Comparison of ENCODE assay signal across 1 cellular context in genomic region chr6:25715794-25716193, GRCh38.
TF ChIP-seq lines count a peak whose summit lies in the region.

No MANE protein-coding gene starts in this region.

TF ChIP-seq in HepG2, 621 proteins besides CTCF, POLR2A, EP300 and RAD21 (continued from another document and continues in another):
- TF ChIP-seq THAP9 (CRISPR knock-in tag; IDR thresholded peaks at IDR 0.05; ENCODE audit: borderline replicate concordance): no peak
- TF ChIP-seq ATF5 (CRISPR knock-in tag; IDR thresholded peaks at IDR 0.05; ENCODE audit: low read depth): no peak
- TF ChIP-seq ZIK1 (CRISPR knock-in tag; IDR thresholded peaks at IDR 0.05; ENCODE audit: borderline replicate concordance, low read depth): no peak
- no peak for TF ChIP-seq ZNF878 (CRISPR knock-in tag; IDR thresholded peaks at IDR 0.05)
- no peak for TF ChIP-seq ZNF230 (CRISPR knock-in tag; IDR thresholded peaks at IDR 0.05)
- TF ChIP-seq CENPBD1 (CRISPR knock-in tag; IDR thresholded peaks at IDR 0.05; ENCODE audit: borderline replicate concordance, low read depth): no peak
- no peak for TF ChIP-seq ZNF282 (IDR thresholded peaks at IDR 0.05; ENCODE audit: partially characterized antibody)
- no peak for TF ChIP-seq ZFP82 (CRISPR knock-in tag; IDR thresholded peaks at IDR 0.05; ENCODE audit: borderline replicate concordance)
- no peak for TF ChIP-seq ZBED4 (CRISPR knock-in tag; IDR thresholded peaks at IDR 0.05; ENCODE audit: borderline replicate concordance)
- no peak for TF ChIP-seq FOXC1 (CRISPR knock-in tag; IDR thresholded peaks at IDR 0.05; ENCODE audit: borderline replicate concordance)
- no peak for TF ChIP-seq TEAD2 (CRISPR knock-in tag; IDR thresholded peaks at IDR 0.05)
- peak; percentile 21; the same call in 1 of the 2 replicates for TF ChIP-seq ZKSCAN8 (CRISPR knock-in tag; IDR thresholded peaks at IDR 0.05; ENCODE audit: borderline replicate concordance)
- 0 out of 2 replicates have a peak, but pooled peaks have one; percentile 11 for TF ChIP-seq CEBPG (CRISPR knock-in tag; IDR thresholded peaks at IDR 0.05)
- TF ChIP-seq ZNF451 (CRISPR knock-in tag; IDR thresholded peaks at IDR 0.05): no peak
- no peak for TF ChIP-seq GATAD1 (CRISPR knock-in tag; IDR thresholded peaks at IDR 0.05)
- peak; percentile 19; the same call in 1 of the 2 replicates for TF ChIP-seq HDAC1 (CRISPR knock-in tag; IDR thresholded peaks at IDR 0.05)
- no peak for TF ChIP-seq BCL6 (CRISPR knock-in tag; IDR thresholded peaks at IDR 0.05)
- no peak for TF ChIP-seq GLI4 (CRISPR knock-in tag; IDR thresholded peaks at IDR 0.05; ENCODE audit: borderline replicate concordance)
- TF ChIP-seq HBP1 (CRISPR knock-in tag; IDR thresholded peaks at IDR 0.05; ENCODE audit: low read depth): peak; percentile 19; the same call in 1 of the 2 replicates
- peak; percentile 34; the same call in 1 of the 2 replicates for TF ChIP-seq NFE2 (CRISPR knock-in tag; IDR thresholded peaks at IDR 0.05)
- peak; percentile 35; the same call in 1 of the 2 replicates for TF ChIP-seq HNF1B (CRISPR knock-in tag; IDR thresholded peaks at IDR 0.05)
- peak; percentile 59; the same call in 1 of the 2 replicates for TF ChIP-seq ZNF292 (CRISPR knock-in tag; IDR thresholded peaks at IDR 0.05; ENCODE audit: borderline replicate concordance, low read depth)
- TF ChIP-seq FOXA1 (IDR thresholded peaks at IDR 0.05): no peak
- no peak for TF ChIP-seq FOXA1 (CRISPR knock-in tag; IDR thresholded peaks at IDR 0.05)
- TF ChIP-seq IRF2 (CRISPR knock-in tag; IDR thresholded peaks at IDR 0.05): no peak
- TF ChIP-seq ZSCAN5A (CRISPR knock-in tag; IDR thresholded peaks at IDR 0.05; ENCODE audit: borderline replicate concordance): no peak
- TF ChIP-seq BORCS8-MEF2B (CRISPR knock-in tag; IDR thresholded peaks at IDR 0.05): no peak
- no peak for TF ChIP-seq NFIC (IDR thresholded peaks at IDR 0.05; ENCODE audit: low read length)
- no peak for TF ChIP-seq ASH2L (IDR thresholded peaks at IDR 0.05; ENCODE audit: insufficient read length, low read depth, low read length)
- 0 out of 2 replicates have a peak, but pooled peaks have one; percentile 18 for TF ChIP-seq POGZ (CRISPR knock-in tag; IDR thresholded peaks at IDR 0.05)
- TF ChIP-seq MXD4 (CRISPR knock-in tag; IDR thresholded peaks at IDR 0.05): no peak
- TF ChIP-seq ZNF614 (CRISPR knock-in tag; IDR thresholded peaks at IDR 0.05; ENCODE audit: borderline replicate concordance): no peak
- TF ChIP-seq SOX13 (IDR thresholded peaks at IDR 0.05): no peak
- peak in 1 of 2 experiments; percentile 38; a peak in 1 of 4 replicates for TF ChIP-seq SOX13 (CRISPR knock-in tag; conservative IDR thresholded peaks at IDR 0.05 in 1 of 2, IDR thresholded peaks at IDR 0.05 in 1 of 2)
- TF ChIP-seq ZNF646 (CRISPR knock-in tag; IDR thresholded peaks at IDR 0.05): no peak
- TF ChIP-seq TEAD3 (CRISPR knock-in tag; optimal IDR thresholded peaks at IDR 0.05; ENCODE audit: borderline replicate concordance): no peak
- no peak for TF ChIP-seq MYPOP (CRISPR knock-in tag; IDR thresholded peaks at IDR 0.05)
- no peak for TF ChIP-seq CCAR2 (optimal IDR thresholded peaks at IDR 0.05; ENCODE audit: low read depth, low read length)
- TF ChIP-seq DPF2 (CRISPR knock-in tag; IDR thresholded peaks at IDR 0.05; ENCODE audit: borderline replicate concordance, low read depth): no peak
- no peak; the same call in 1 of the 2 replicates for TF ChIP-seq ZNF784 (CRISPR knock-in tag; IDR thresholded peaks at IDR 0.05; ENCODE audit: borderline replicate concordance)
